21 cellular contexts compared by ENCODE assay signal in the genomic region with DNA sequence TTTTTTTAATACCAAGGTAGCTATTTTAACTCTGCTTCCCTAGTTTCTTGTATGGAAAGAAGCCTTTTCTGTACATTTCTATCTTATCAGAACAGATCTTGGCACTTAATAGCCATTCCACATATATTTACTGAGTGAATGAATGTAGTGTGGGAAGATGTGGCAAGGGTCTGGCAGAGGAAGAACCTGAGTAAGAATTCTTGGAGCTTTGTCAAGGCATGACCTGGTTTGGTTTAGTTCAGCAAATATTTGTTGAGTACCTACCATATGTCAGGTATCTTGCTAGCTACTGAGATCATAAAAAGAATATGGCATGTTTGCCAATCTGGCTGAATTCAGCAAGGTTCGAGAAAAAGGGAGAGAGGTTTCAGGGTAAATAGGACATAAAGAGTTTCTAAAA. TPM values are rescaled to one million over a fixed set of nuclear protein-coding genes. Genes with fewer than 3 reads are reported as not detected.
"Had no signal": no experiment of that assay in that cellular context is flagged by ENCODE, and none has a peak within 500 bp of the region (broad histone marks: within the 10 kb centered on the region; RNA-seq: fewer than 3 reads in every experiment).

No MANE protein-coding gene starts in this region.

- H3K36me3 ChIP-seq: esophagus muscularis mucosa, sigmoid colon, thoracic aorta, upper lobe of left lung had no signal

- FAIRE-seq: endometrium had no signal

- H3K27ac ChIP-seq: esophagus muscularis mucosa, parathyroid adenoma, sigmoid colon, thoracic aorta, upper lobe of left lung had no signal

- H3K4me3 ChIP-seq: esophagus muscularis mucosa, sigmoid colon, thoracic aorta, upper lobe of left lung had no signal

- H3K9me3 ChIP-seq: esophagus muscularis mucosa, sigmoid colon, thoracic aorta, upper lobe of left lung had no signal

- H3K79me2 ChIP-seq: parathyroid adenoma had no signal

- H2AFZ ChIP-seq: parathyroid adenoma had no signal

- H3K9ac ChIP-seq: parathyroid adenoma had no signal

- DNase-seq: activated CD4-positive, alpha-beta memory T cell treated with anti-CD3 and anti-CD28 coated beads, Interleukin-2, amount 10 ng/mL, durations not matched to agents 7 days and 5 days; activated CD4-positive, alpha-beta T cell treated with anti-CD3 and anti-CD28 coated beads for 48 hours; activated CD4-positive, CD25-positive, alpha-beta regulatory T cell; activated CD8-positive, alpha-beta memory T cell treated with anti-CD3 and anti-CD28 coated beads, Interleukin-2, amount 10 ng/mL, durations not matched to agents 7 days and 5 days; activated naive CD4-positive, alpha-beta T cell; activated naive CD8-positive, alpha-beta T cell treated with anti-CD3 and anti-CD28 coated beads, Interleukin-2, amount 10 ng/mL, durations not matched to agents 7 days and 5 days; cerebellar nuclear complex; cortex of kidney; sigmoid colon; stimulated activated CD4-positive, alpha-beta T cell treated with anti-CD3 and anti-CD28 coated beads, Interleukin-4, amount 100 ng/mL, for 4 hours; T-helper 9 cell; upper lobe of left lung had no signal

- ATAC-seq: activated CD8-positive, alpha-beta memory T cell treated with anti-CD3 and anti-CD28 coated beads, Interleukin-2, amount 10 ng/mL, durations not matched to agents 7 days and 5 days; activated T-helper 17 cell treated with anti-CD3 and anti-CD28 coated beads, Interleukin-2, amount 50 U/mL, for 72 hours; natural killer cell treated with Interleukin-12 subunit alpha and Interleukin-12 subunit beta and Interleukin-15 and Interleukin-18, amount 100 ng/mL, for 72 hours; stimulated activated memory B cell treated with anti-CD40 and anti-IgM and Interleukin-4, amounts not matched to agents 10 μg/mL and 1 μg/mL and 100 μg/mL, for 72 hours had no signal

- H3K27me3 ChIP-seq: esophagus muscularis mucosa, sigmoid colon, upper lobe of left lung had no signal

- H3K4me1 ChIP-seq: esophagus muscularis mucosa, parathyroid adenoma, sigmoid colon, upper lobe of left lung had no signal

RNA-seq across cellular contexts. Expression of a gene that starts 21.9 kb away (rescaled TPM):
- total RNA-seq: activated naive CD8-positive, alpha-beta T cell treated with anti-CD3 and anti-CD28 coated beads, Interleukin-2, amount 10 ng/mL, durations not matched to agents 7 days and 5 days; glomerular endothelial cell; lower leg skin; sigmoid colon; thoracic aorta; upper lobe of left lung had no signal
